Comparison of ENCODE assay signal across 21 cellular contexts in genomic region chr2:226677080-226677479, GRCh38.
"Had no signal": no experiment of that assay in that cellular context is flagged by ENCODE, and none has a peak within 500 bp of the region (broad histone marks: within the 10 kb centered on the region; RNA-seq: fewer than 3 reads in every experiment).

No MANE protein-coding gene starts in this region.

- H3K4me3 ChIP-seq: esophagus squamous epithelium, heart right ventricle, lung, skin epidermis, vagina had no signal

- H3K27ac ChIP-seq: esophagus squamous epithelium, heart right ventricle, parathyroid adenoma, skin epidermis, vagina had no signal

- H3K27me3 ChIP-seq: esophagus squamous epithelium, heart right ventricle, vagina had no signal

- ATAC-seq: effector memory CD8-positive, alpha-beta T cell; heart right ventricle; left colon; left ventricle myocardium superior; natural killer cell treated with Interleukin-12 subunit alpha and Interleukin-12 subunit beta and Interleukin-15 and Interleukin-18, amount 100 ng/mL, for 72 hours; right cardiac atrium; stimulated activated naive B cell treated with anti-CD40 and anti-IgM and Interleukin-4, amounts not matched to agents 10 μg/mL and 1 μg/mL and 100 μg/mL, for 72 hours had no signal

- H3K4me1 ChIP-seq: parathyroid adenoma, vagina had no signal

- DNase-seq: cortex of kidney; effector memory CD8-positive, alpha-beta T cell; erythroblast; esophagus squamous epithelium; foreskin melanocyte; glutamatergic neuron; heart right ventricle; hippocampal formation; left colon; left ventricle myocardium superior; naive B cell; right cardiac atrium; stimulated activated CD4-positive, alpha-beta T cell treated with anti-CD3 and anti-CD28 coated beads, Interleukin-15, amount 100 ng/mL, for 24 hours; stimulated activated CD4-positive, alpha-beta T cell treated with anti-CD3 and anti-CD28 coated beads, Interleukin-2, amount 100 ng/mL, for 48 hours; stimulated activated naive B cell treated with anti-CD40 and anti-IgM and Interleukin-4, amounts not matched to agents 10 μg/mL and 1 μg/mL and 100 μg/mL, for 72 hours; trophoblast cell had no signal

- H3K36me3 ChIP-seq: esophagus squamous epithelium, heart right ventricle, vagina had no signal

- H3K9me3 ChIP-seq: esophagus squamous epithelium, heart right ventricle, vagina had no signal
